In the genomic region with DNA sequence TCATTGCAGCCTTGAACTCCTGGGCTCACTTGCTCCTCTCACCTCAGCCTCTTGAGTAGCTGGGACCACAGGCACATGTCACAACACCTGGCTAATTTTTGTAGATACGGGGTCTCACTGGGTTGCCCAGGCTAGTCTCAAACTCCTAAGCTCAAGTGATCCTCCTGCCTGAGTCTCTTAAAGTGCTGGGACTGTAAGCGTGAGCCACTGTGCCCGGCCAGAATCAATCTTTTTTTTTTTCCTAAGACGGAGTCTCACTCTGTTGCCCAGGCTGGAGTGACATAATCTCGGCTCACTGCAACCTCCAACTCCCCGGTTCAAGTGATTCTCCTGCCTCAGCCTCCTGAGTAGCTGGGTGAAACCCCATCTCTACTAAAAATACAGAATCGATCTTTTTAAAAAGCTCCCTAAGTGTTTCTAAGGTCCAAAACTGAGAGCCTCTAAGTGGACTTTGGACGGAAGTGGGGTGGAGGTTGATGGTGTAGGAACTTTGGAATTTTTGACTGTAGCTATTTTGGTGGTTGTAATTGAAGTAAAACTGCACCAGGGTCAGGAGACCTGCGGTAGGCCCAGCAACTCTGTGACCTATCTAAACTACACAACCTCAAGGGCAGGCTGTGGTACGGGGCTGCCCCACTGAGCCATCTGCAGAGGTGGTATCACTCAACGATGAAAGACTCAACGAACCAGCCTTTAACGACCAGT, we compare ENCODE assay signal across 1 cellular context.
TF ChIP-seq lines count a peak whose summit lies in the region.

No MANE protein-coding gene starts in this region.

TF ChIP-seq in HCT116, 20 proteins besides CTCF, POLR2A, EP300 and RAD21 (continued from another document):
- TF ChIP-seq ZFX (IDR thresholded peaks at IDR 0.05) (no peak), CEBPB (IDR thresholded peaks at IDR 0.05; ENCODE audit: low read depth) (no peak), ZNF274 (IDR thresholded peaks at IDR 0.05; ENCODE audit: low read depth, low read length) (no peak), EZH2phosphoT487 (IDR thresholded peaks at IDR 0.05; ENCODE audit: borderline replicate concordance) (no peak), SRF (IDR thresholded peaks at IDR 0.05; ENCODE audit: low read depth) (no peak)
